In the genomic region with DNA sequence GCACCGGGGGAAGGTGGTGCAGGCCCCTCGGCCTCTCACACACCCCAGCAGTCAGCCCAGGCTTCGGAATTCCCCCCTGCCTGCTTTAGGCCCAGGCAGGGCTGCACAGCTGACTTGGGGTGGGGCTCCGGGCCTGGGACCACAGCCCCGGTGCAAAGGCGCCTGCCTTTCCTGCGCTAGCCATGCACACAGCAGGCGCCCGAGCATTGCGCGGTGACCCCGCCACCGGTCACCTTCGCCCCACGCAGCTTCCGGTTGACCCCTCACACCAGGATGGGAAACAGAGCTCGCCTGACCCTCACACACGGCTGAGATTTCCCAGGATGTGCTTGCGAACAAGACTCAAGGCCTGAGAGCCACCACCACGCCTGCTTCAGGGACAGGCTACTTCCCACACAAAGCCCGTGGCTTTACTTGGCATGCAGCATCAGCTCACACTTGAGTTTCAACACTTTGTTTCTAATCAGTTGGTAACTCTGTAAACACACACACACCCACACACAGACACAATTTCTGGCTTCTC, we compare ENCODE assay signal across 14 cellular contexts. TPM values are rescaled to one million over a fixed set of nuclear protein-coding genes. Genes with fewer than 3 reads are reported as not detected.
A peak's percentile ranks its signal among the peaks of the same experiment; 100 is the strongest.
DNase-seq lines count a peak whose midpoint lies in the region; ATAC-seq and TF ChIP-seq lines count a peak whose summit lies in the region.
"Had no signal": no experiment of that assay in that cellular context is flagged by ENCODE, and none has a peak within 500 bp of the region (broad histone marks: within the 10 kb centered on the region; RNA-seq: fewer than 3 reads in every experiment).

No MANE protein-coding gene starts in this region.

- no peak overlapping the region for H3K4me3 Mint-ChIP-seq in activated CD4-positive, alpha-beta T cell treated with anti-CD3 and anti-CD28 coated beads for 36 hours
- H3K4me3 Mint-ChIP-seq: natural killer cell treated with Interleukin-12 subunit alpha and Interleukin-12 subunit beta and Interleukin-15 and Interleukin-18, amount 100 ng/mL, for 72 hours had no signal

- no peaks in the 10 kb centered on the region for H3K27me3 ChIP-seq in spleen (replicated peaks in 1 of 7)
- H3K27me3 ChIP-seq: gastroesophageal sphincter had no signal

- 86 to 93% (median 92%) methylated on average over 7 to 21 of the region's 21 CpGs for WGBS in spleen, 5 donors

- POLR2A ChIA-PET in activated CD4-positive, alpha-beta T cell treated with anti-CD3 and anti-CD28 coated beads for 36 hours (lab: Charles Lee) = no interaction called here

- H3K36me3 ChIP-seq in spleen = peaks cover 0 to 77% (median 23%) of the 10 kb centered on the region in 6 donors

- TF ChIP-seq POLR2A in spleen (IDR thresholded peaks at IDR 0.05) = no peak

- peaks cover 22% of the 10 kb centered on the region for H3K36me3 Mint-ChIP-seq in activated CD4-positive, alpha-beta T cell treated with anti-CD3 and anti-CD28 coated beads for 36 hours (ENCODE audit: low read depth)

- H3K27ac Mint-ChIP-seq in activated CD4-positive, alpha-beta T cell treated with anti-CD3 and anti-CD28 coated beads for 36 hours = peak overlapping the region; percentile 61
- H3K27ac Mint-ChIP-seq: natural killer cell treated with Interleukin-12 subunit alpha and Interleukin-12 subunit beta and Interleukin-15 and Interleukin-18, amount 100 ng/mL, for 72 hours had no signal

- H3K4me1 ChIP-seq in spleen = peaks cover 0 to 2% (median 0%) of the 10 kb centered on the region in 6 donors
- H3K4me1 ChIP-seq: Caco-2, gastroesophageal sphincter had no signal

- peak overlapping the region in 1 of 8 donors; percentile 9 for H3K27ac ChIP-seq in spleen
- H3K27ac ChIP-seq: gastroesophageal sphincter had no signal

- peaks cover 12% of the 10 kb centered on the region for H3K4me1 Mint-ChIP-seq in activated CD4-positive, alpha-beta T cell treated with anti-CD3 and anti-CD28 coated beads for 36 hours

- H3K27me3 Mint-ChIP-seq in activated CD4-positive, alpha-beta T cell treated with anti-CD3 and anti-CD28 coated beads for 36 hours = no peaks in the 10 kb centered on the region
- H3K27me3 Mint-ChIP-seq: natural killer cell treated with Interleukin-12 subunit alpha and Interleukin-12 subunit beta and Interleukin-15 and Interleukin-18, amount 100 ng/mL, for 72 hours had no signal

- DNase-seq in activated CD4-positive, alpha-beta T cell treated with anti-CD3 and anti-CD28 coated beads for 36 hours = no peak
- DNase-seq in activated CD4-positive, alpha-beta T cell treated with anti-CD3 and anti-CD28 coated beads, Interleukin-2, amount 50 U/mL, for 4 hours = no peak
- DNase-seq in amniotic epithelial cell (ENCODE audit: low read depth) (peak; percentile 50), islet precursor cell (peak; percentile 49), spleen (peak; percentile 57), ACHN (no peak), AG08395 (ENCODE audit: low spot score) (no peak)
- DNase-seq: Caco-2, NCI-H1092, NCI-H2227 treated with DMSO at 0.1 percent for 48 hours, substantia nigra had no signal

- no peak for ATAC-seq in activated CD4-positive, alpha-beta T cell treated with anti-CD3 and anti-CD28 coated beads for 36 hours
- no peak for ATAC-seq in HG03442 (IDR thresholded peaks at IDR 0.05; ENCODE audit: unreplicated experiment)
- ATAC-seq: gastroesophageal sphincter; natural killer cell treated with Interleukin-12 subunit alpha and Interleukin-12 subunit beta and Interleukin-15 and Interleukin-18, amount 100 ng/mL, for 72 hours had no signal

- H3K4me3 ChIP-seq in spleen = no peak overlapping the region
- H3K4me3 ChIP-seq: gastroesophageal sphincter had no signal

- TF ChIP-seq CTCF in spleen (IDR thresholded peaks at IDR 0.05 in 8 of 11, conservative IDR thresholded peaks at IDR 0.05 in 3 of 11) = no peak

- in situ Hi-C loops in ACHN (cut with HindIII; ENCODE audit: low pct_ligation_motif_present, low pct_unique_long_range_greater_than_20kb, low sequenced_read_pairs) = no loop called here

- H3K9me3 ChIP-seq in spleen = peaks cover 0 to 40% (median under 1%) of the 10 kb centered on the region in 8 donors
- H3K9me3 ChIP-seq: Caco-2, gastroesophageal sphincter had no signal

- CTCF ChIA-PET in activated CD4-positive, alpha-beta T cell treated with anti-CD3 and anti-CD28 coated beads for 36 hours (lab: Charles Lee) = interaction anchor here (0.7 to 1.6 kb wide), 3 partner anchors 36 to 244 kb away, joined by 3 to 5 read pairs (median 3); no protein-coding TSS in a partner anchor

- intact Hi-C loops in activated CD4-positive, alpha-beta T cell treated with anti-CD3 and anti-CD28 coated beads for 36 hours (cut with DNase I, micrococcal nuclease) = no loop called here
- intact Hi-C loops in spleen (cut with DNase I; ENCODE audit: low total_unique reads) = no loop called here

- H3K9me3 Mint-ChIP-seq in activated CD4-positive, alpha-beta T cell treated with anti-CD3 and anti-CD28 coated beads for 36 hours (ENCODE audit: low read depth) = no peaks in the 10 kb centered on the region
- H3K9me3 Mint-ChIP-seq: natural killer cell treated with Interleukin-12 subunit alpha and Interleukin-12 subunit beta and Interleukin-15 and Interleukin-18, amount 100 ng/mL, for 72 hours had no signal

RNA-seq across cellular contexts. Expression of gene SLC66A2, which starts 46.0 kb away (rescaled TPM):
- total RNA-seq in activated CD4-positive, alpha-beta T cell treated with anti-CD3 and anti-CD28 coated beads for 36 hours = 10 to 100 TPM; 23.4 to 28.5 TPM
- 10 to 100 TPM; 40.9 to 61.9 (median 51.1) TPM for total RNA-seq in spleen
- 10 to 100 TPM; 28.7 to 53.9 (median 33.4) TPM for polyA plus RNA-seq in spleen

RNA-seq across cellular contexts. Expression of gene HSBP1L1, which starts 59.0 kb away (rescaled TPM):
- total RNA-seq in activated CD4-positive, alpha-beta T cell treated with anti-CD3 and anti-CD28 coated beads for 36 hours = 10 to 100 TPM; 14.4 to 16.9 TPM
- 10 to 100 TPM; 10.3 to 36.4 (median 20.1) TPM for total RNA-seq in spleen
- polyA plus RNA-seq in spleen = 10 to 100 TPM; 10.0 to 21.5 (median 15.8) TPM

Comparison
In these comparisons a context has a peak if more than half of its experiments do, and no peak if none do; other contexts are left out.
1. DNase-seq: peak in amniotic epithelial cell (single experiment), islet precursor cell (single experiment) and spleen (single experiment); none in activated CD4-positive, alpha-beta T cell treated with anti-CD3 and anti-CD28 coated beads for 36 hours (single experiment), activated CD4-positive, alpha-beta T cell treated with anti-CD3 and anti-CD28 coated beads, Interleukin-2, amount 50 U/mL, for 4 hours (0 of 2), ACHN (single experiment) and AG08395 (single experiment).